ENCODE assay signal across 16 cellular contexts in genomic region chr3:100537646-100538338, GRCh38. TPM values are rescaled to one million over a fixed set of nuclear protein-coding genes. Genes with fewer than 3 reads are reported as not detected.
DNase-seq lines count a peak whose midpoint lies in the region; ATAC-seq, FAIRE-seq and TF ChIP-seq lines count a peak whose summit lies in the region.
"Had no signal": no experiment of that assay in that cellular context is flagged by ENCODE, and none has a peak within 500 bp of the region (broad histone marks: within the 10 kb centered on the region; RNA-seq: fewer than 3 reads in every experiment).

No MANE protein-coding gene starts in this region.

- no peak for FAIRE-seq in bronchial epithelial cell (lab: Jason Lieb, UNC)

- H3K36me3 ChIP-seq in bronchial epithelial cell (ENCODE audit: control insufficient read depth, insufficient read depth, low read length): no peaks in the 10 kb centered on the region
- H3K36me3 ChIP-seq: colonic mucosa had no signal

- H3K4me3 ChIP-seq in bronchial epithelial cell (ENCODE audit: low read depth, low read length): no peak overlapping the region
- H3K4me3 ChIP-seq: colonic mucosa had no signal

- TF ChIP-seq CTCF in 22Rv1 (IDR thresholded peaks at IDR 0.05) (no peak), bronchial epithelial cell (IDR thresholded peaks at IDR 0.05; ENCODE audit: insufficient read depth, low read length, severe bottlenecking) (no peak), omental fat pad (IDR thresholded peaks at IDR 0.05) (no peak)

- DNase-seq in bronchial epithelial cell (ENCODE audit: low read depth) (peak; percentile 70), GDM1 (lab: John Stamatoyannopoulos, UW) (no peak), omental fat pad (ENCODE audit: low spot score) (no peak), epidermal melanocyte (ENCODE audit: insufficient read length, low spot score) (no peak), NCI-H146 (lab: John Stamatoyannopoulos, UW) (no peak)
- DNase-seq: activated CD4-positive, alpha-beta T cell treated with anti-CD3 and anti-CD28 coated beads, Interleukin-2, amount 50 U/mL, for 48 hours; activated T-cell treated with anti-CD3 and anti-CD28 coated beads, Interleukin-2, amount 50 U/mL, for 48 hours; CD4-positive, CD25-positive, alpha-beta regulatory T cell; colonic mucosa; HCEC 1CT; hippocampal formation; NCI-H1930; NCI-H446 had no signal

- peak overlapping the region; percentile 32 for H3K27ac ChIP-seq in 22Rv1
- H3K27ac ChIP-seq: colonic mucosa had no signal

- ATAC-seq in GM19455 (IDR thresholded peaks at IDR 0.05; ENCODE audit: unreplicated experiment): peak; percentile 60
- ATAC-seq in HG03280 (IDR thresholded peaks at IDR 0.05; ENCODE audit: unreplicated experiment): peak; percentile 63
- no peak for ATAC-seq in omental fat pad (ENCODE audit: low FRiP score)

- no peaks in the 10 kb centered on the region for H3K27me3 ChIP-seq in bronchial epithelial cell (ENCODE audit: control insufficient read depth, insufficient read depth, low read length)
- H3K27me3 ChIP-seq: colonic mucosa had no signal

RNA-seq across cellular contexts. Expression of gene TMEM45A, which starts 45.4 kb away (rescaled TPM):
- total RNA-seq in bronchial epithelial cell (6.5 and 6.8 TPM in 2 replicates), omental fat pad (10 to 100 TPM in 3 of 4 donors, 1 to 10 TPM in 1; 6.8 to 36.7 (median 26.1) TPM)
